22 cellular contexts compared by ENCODE assay signal in the genomic region with DNA sequence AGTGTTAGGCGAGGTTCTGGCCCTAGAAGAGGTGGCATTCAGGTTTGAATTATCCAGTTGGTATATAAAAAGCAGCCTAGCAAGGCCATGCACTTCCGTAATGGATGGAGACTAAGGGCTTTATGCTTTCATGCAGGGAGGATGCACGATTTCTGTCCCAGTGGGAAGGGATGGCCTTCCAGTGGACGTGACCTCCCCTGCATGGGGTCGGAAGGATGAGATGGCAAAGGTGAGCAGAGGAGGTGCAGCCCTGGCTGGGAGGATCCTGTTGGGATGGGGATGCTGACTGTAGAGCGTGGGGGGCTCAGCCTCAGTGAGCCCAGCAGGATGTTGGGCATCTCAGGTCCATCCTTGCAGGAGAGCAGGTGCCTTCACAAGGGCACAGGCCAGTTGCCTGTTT. TPM values are rescaled to one million over a fixed set of nuclear protein-coding genes. Genes with fewer than 3 reads are reported as not detected.
DNase-seq lines count a peak whose midpoint lies in the region; ATAC-seq and TF ChIP-seq lines count a peak whose summit lies in the region.
"Had no signal": no experiment of that assay in that cellular context is flagged by ENCODE, and none has a peak within 500 bp of the region (broad histone marks: within the 10 kb centered on the region; RNA-seq: fewer than 3 reads in every experiment).

No MANE protein-coding gene starts in this region.

- H3K18ac ChIP-seq in mesendoderm (ENCODE audit: low read length), result no peak overlapping the region

- H4K8ac ChIP-seq in mesendoderm (ENCODE audit: low read depth, low read length), result no peak overlapping the region

- ATAC-seq in left ventricle myocardium superior (no peak), T-helper 17 cell (no peak)
- ATAC-seq: CD8-positive, alpha-beta T cell had no signal

- H3K27me3 Mint-ChIP-seq in osteocyte (ENCODE audit: unreplicated experiment) (no peaks in the 10 kb centered on the region), T-helper 17 cell (peaks cover 66% of the 10 kb centered on the region)

- peaks cover 13% of the 10 kb centered on the region for H3K36me3 Mint-ChIP-seq in osteocyte (ENCODE audit: unreplicated experiment)
- H3K36me3 Mint-ChIP-seq in T-helper 17 cell (ENCODE audit: low read depth), result peaks cover 2% of the 10 kb centered on the region
- H3K36me3 Mint-ChIP-seq: CD14-positive monocyte; CD8-positive, alpha-beta T cell had no signal

- peak overlapping the region; percentile 45 for H3K23ac ChIP-seq in mesendoderm (ENCODE audit: low read length)

- H2BK5ac ChIP-seq in mesendoderm (ENCODE audit: low read length), result no peak overlapping the region

- intact Hi-C loops in left ventricle myocardium superior (cut with micrococcal nuclease) (no loop called here), vagina (cut with DNase I) (no loop called here)

- no CpG with 5 or more reads among the region's 6 CpGs for WGBS in mesendoderm (ENCODE audit: extremely low coverage, insufficient coverage, low lambda C conversion rate)

- H3K9me3 Mint-ChIP-seq in osteocyte (ENCODE audit: unreplicated experiment), result no peaks in the 10 kb centered on the region

- TF ChIP-seq CTCF in right atrium auricular region (IDR thresholded peaks at IDR 0.05) (no peak), osteocyte (IDR thresholded peaks at IDR 0.05) (no peak), vagina (IDR thresholded peaks at IDR 0.05) (no peak), GM13977 (IDR thresholded peaks at IDR 0.05; ENCODE audit: extremely low read depth, insufficient read depth, missing control alignments) (no peak)

- DNase-seq in right atrium auricular region (ENCODE audit: low spot score) (peak; percentile 52), left ventricle myocardium superior (no peak), mesendoderm (no peak), osteocyte (ENCODE audit: extremely low spot score, unreplicated experiment) (peak; percentile 57), vagina (ENCODE audit: extremely low spot score in 2 of 2) (peak; percentile 60 to 70), CD1c-positive myeloid dendritic cell (ENCODE audit: extremely low spot score) (no peak), GM13977 (ENCODE audit: low spot score) (no peak), T-helper 17 cell (no peak)
- DNase-seq: 8988T; ACHN; BE2C; C1 segment of cervical spinal cord; Caco-2; Calu3; CD4-positive, alpha-beta T cell; CD8-positive, alpha-beta T cell; DMS79 treated with DMSO at 0.1 percent for 48 hours; GF-D8 had no signal

- H3K27me3 ChIP-seq in right atrium auricular region (no peaks in the 10 kb centered on the region), mesendoderm (ENCODE audit: insufficient read depth, low read length, poor library complexity) (no peaks in the 10 kb centered on the region), vagina (no peaks in the 10 kb centered on the region)
- H3K27me3 ChIP-seq: BLaER1 had no signal

- no peak for TF ChIP-seq POLR2A in vagina (IDR thresholded peaks at IDR 0.05)

- no peak overlapping the region for H3K4me2 ChIP-seq in mesendoderm (ENCODE audit: low read length)
- H3K4me2 ChIP-seq: BLaER1 had no signal

- H3K4me1 ChIP-seq in right atrium auricular region (peaks cover 0 to 5% of the 10 kb centered on the region in 2 donors), mesendoderm (ENCODE audit: control insufficient read depth, low read depth, low read length) (no peaks in the 10 kb centered on the region), vagina (no peaks in the 10 kb centered on the region)
- H3K4me1 ChIP-seq: BE2C, BLaER1, Caco-2 had no signal

- H3K27ac ChIP-seq in right atrium auricular region, result no peak overlapping the region
- H3K27ac ChIP-seq in mesendoderm (ENCODE audit: low read depth, low read length), result no peak overlapping the region
- H3K27ac ChIP-seq in vagina, result no peak overlapping the region
- H3K27ac ChIP-seq: BLaER1 had no signal

- in situ Hi-C loops in GM13977 (cut with MboI; ENCODE audit: low pct_unique_long_range_greater_than_20kb, low sequenced_read_pairs, unreplicated experiment), result no loop called here

- H3K36me3 ChIP-seq in right atrium auricular region, result no peaks in the 10 kb centered on the region
- H3K36me3 ChIP-seq in mesendoderm (ENCODE audit: control insufficient read depth, insufficient read depth, low read length), result no peaks in the 10 kb centered on the region
- no peaks in the 10 kb centered on the region for H3K36me3 ChIP-seq in vagina
- H3K36me3 ChIP-seq: BE2C, BLaER1 had no signal

- no peaks in the 10 kb centered on the region for H3K79me2 ChIP-seq in mesendoderm (ENCODE audit: control insufficient read depth, insufficient read depth, low read length)

- no peaks in the 10 kb centered on the region for H3K79me1 ChIP-seq in mesendoderm (ENCODE audit: low read length)

- no peak overlapping the region for H3K27ac Mint-ChIP-seq in osteocyte (ENCODE audit: unreplicated experiment)
- H3K27ac Mint-ChIP-seq in T-helper 17 cell, result no peak overlapping the region
- H3K27ac Mint-ChIP-seq: CD14-positive monocyte; CD4-positive, alpha-beta T cell; CD8-positive, alpha-beta T cell had no signal

- H3K4me3 ChIP-seq in right atrium auricular region, result no peak overlapping the region
- no peak overlapping the region for H3K4me3 ChIP-seq in mesendoderm (ENCODE audit: low read length)
- no peak overlapping the region for H3K4me3 ChIP-seq in vagina
- H3K4me3 ChIP-seq: BLaER1 had no signal

- no peaks in the 10 kb centered on the region for H3K4me1 Mint-ChIP-seq in osteocyte (ENCODE audit: unreplicated experiment)
- no peaks in the 10 kb centered on the region for H3K4me1 Mint-ChIP-seq in T-helper 17 cell
- H3K4me1 Mint-ChIP-seq: CD14-positive monocyte had no signal

- no peak overlapping the region for H2BK15ac ChIP-seq in mesendoderm (replicated peaks; ENCODE audit: low read depth)

- H3K9me3 ChIP-seq in right atrium auricular region (no peaks in the 10 kb centered on the region), vagina (no peaks in the 10 kb centered on the region), T-helper 17 cell (ENCODE audit: control insufficient read depth, low read length, poor library complexity, severe bottlenecking) (no peaks in the 10 kb centered on the region)
- H3K9me3 ChIP-seq: BE2C, Caco-2 had no signal

- H3K56ac ChIP-seq in mesendoderm (ENCODE audit: low read length), result no peak overlapping the region

- no peak overlapping the region for H4K5ac ChIP-seq in mesendoderm (ENCODE audit: low read length)

- H3K9ac ChIP-seq in mesendoderm (ENCODE audit: low read length), result no peak overlapping the region
- H3K9ac ChIP-seq: BLaER1 had no signal

- H3K4ac ChIP-seq in mesendoderm (ENCODE audit: low read depth, low read length), result no peak overlapping the region

- H3K4me3 Mint-ChIP-seq in osteocyte (ENCODE audit: unreplicated experiment), result no peak overlapping the region
- H3K4me3 Mint-ChIP-seq in T-helper 17 cell, result no peak overlapping the region
- H3K4me3 Mint-ChIP-seq: CD14-positive monocyte; CD4-positive, alpha-beta T cell; CD8-positive, alpha-beta T cell had no signal

- no peak overlapping the region for H2AK5ac ChIP-seq in mesendoderm (ENCODE audit: low read length)

- H2BK120ac ChIP-seq in mesendoderm (ENCODE audit: low read depth, low read length), result no peak overlapping the region

RNA-seq across cellular contexts. Expression of a gene that starts 4.8 kb away (rescaled TPM):
- total RNA-seq in right atrium auricular region (1 to 10 TPM; 1.9 to 7.6 TPM), left ventricle myocardium superior (3.8 TPM), osteocyte (not detected in 2 replicates), vagina (not detected), T-helper 17 cell (not detected)
- polyA plus RNA-seq in mesendoderm (2013, experiment 1 of 2), result not detected
- not detected for polyA plus RNA-seq in mesendoderm (2013, experiment 2 of 2)
- total RNA-seq: A673; Caco-2; Calu3; CD4-positive, alpha-beta T cell; CD8-positive, alpha-beta T cell had no signal
- polyA plus RNA-seq: AG04450, CD14-positive monocyte had no signal

Comparison
In these comparisons a context has a peak if more than half of its experiments do, and no peak if none do; other contexts are left out.
1. DNase-seq: peak in right atrium auricular region (single experiment), osteocyte (single experiment) and vagina (2 of 2); none in left ventricle myocardium superior (single experiment), mesendoderm (single experiment), CD1c-positive myeloid dendritic cell (single experiment), GM13977 (single experiment) and T-helper 17 cell (0 of 3).